In genomic region chr12:122875590-122876220, GRCh38 we compare ENCODE assay signal across 10 cellular contexts. TPM values are rescaled to one million over a fixed set of nuclear protein-coding genes. Genes with fewer than 3 reads are reported as not detected.
DNase-seq lines count a peak whose midpoint lies in the region; ATAC-seq and TF ChIP-seq lines count a peak whose summit lies in the region.
"Had no signal": no experiment of that assay in that cellular context is flagged by ENCODE, and none has a peak within 500 bp of the region (broad histone marks: within the 10 kb centered on the region; RNA-seq: fewer than 3 reads in every experiment).

No MANE protein-coding gene starts in this region.

- DNase-seq in HAP-1 (ENCODE audit: low spot score in 2 of 2) = peak; percentile 67 to 74
- no peak for DNase-seq in RWPE1 (ENCODE audit: low spot score)
- no peak for DNase-seq in osteocyte (ENCODE audit: extremely low spot score, unreplicated experiment)
- DNase-seq in central memory CD4-positive, alpha-beta T cell = no peak
- no peak for DNase-seq in NK-92 treated with Interleukin-12 subunit alpha and Interleukin-12 subunit beta, amount 100 ng/mL, for 24 hours (lab: John Stamatoyannopoulos, UW)
- DNase-seq: uterus had no signal

- H3K9me3 ChIP-seq in HAP-1 = no peaks in the 10 kb centered on the region
- H3K9me3 ChIP-seq: pancreas, uterus had no signal

- TF ChIP-seq CTCF in RWPE1 (conservative IDR thresholded peaks at IDR 0.05; ENCODE audit: low read depth) (no peak), osteocyte (IDR thresholded peaks at IDR 0.05) (no peak)

- peaks cover 65% of the 10 kb centered on the region for H3K4me1 ChIP-seq in HAP-1

- H3K4me3 Mint-ChIP-seq in osteocyte (ENCODE audit: unreplicated experiment) = no peak overlapping the region

- peaks cover 2% of the 10 kb centered on the region for H3K36me3 Mint-ChIP-seq in osteocyte (ENCODE audit: unreplicated experiment)

- peaks cover 70% of the 10 kb centered on the region for H3K4me1 Mint-ChIP-seq in osteocyte (ENCODE audit: unreplicated experiment)

- POLR2A ChIA-PET in RWPE1 (lab: Yijun Ruan, JAX; ENCODE audit: low non-redundant PET) = no interaction called here

- H3K27ac ChIP-seq in RWPE1 = peak overlapping the region; percentile 49
- H3K27ac ChIP-seq: HL-60, pancreas, uterus had no signal

- CTCF ChIA-PET in RWPE1 (lab: Yijun Ruan, JAX) = no interaction called here

- H3K27me3 ChIP-seq in HAP-1 (ENCODE audit: low read depth) = no peaks in the 10 kb centered on the region
- H3K27me3 ChIP-seq: pancreas, uterus had no signal

- H3K4me3 ChIP-seq in HAP-1 = no peak overlapping the region
- H3K4me3 ChIP-seq: pancreas, uterus had no signal

- peak; percentile 67 for ATAC-seq in GM18868 (IDR thresholded peaks at IDR 0.05; ENCODE audit: unreplicated experiment)
- no peak for ATAC-seq in HG02840 (IDR thresholded peaks at IDR 0.05; ENCODE audit: low FRiP score, unreplicated experiment)
- ATAC-seq: pancreas had no signal

- peaks cover 10% of the 10 kb centered on the region for H3K36me3 ChIP-seq in HAP-1 (replicated peaks)
- H3K36me3 ChIP-seq: pancreas, uterus had no signal

- peak overlapping the region; percentile 59 for H3K27ac Mint-ChIP-seq in osteocyte (ENCODE audit: unreplicated experiment)

- in situ Hi-C loops in HAP-1 (cut with MboI; ENCODE audit: low sequenced_read_pairs) = no loop called here

- H3K27me3 Mint-ChIP-seq in osteocyte (ENCODE audit: unreplicated experiment) = no peaks in the 10 kb centered on the region

- H3K9me3 Mint-ChIP-seq in osteocyte (ENCODE audit: unreplicated experiment) = no peaks in the 10 kb centered on the region

RNA-seq across cellular contexts. Expression of gene VPS37B, which starts 20.2 kb away (rescaled TPM):
- 27.5 and 29.9 TPM in 2 replicates for total RNA-seq in osteocyte

RNA-seq across cellular contexts. Expression of gene HIP1R, which starts 40.4 kb away (rescaled TPM):
- 26.0 and 31.3 TPM in 2 replicates for total RNA-seq in osteocyte

Comparison
In these comparisons a context has a peak if more than half of its experiments do, and no peak if none do; other contexts are left out.
1. DNase-seq: peak in HAP-1 (2 of 2); none in RWPE1 (single experiment), osteocyte (single experiment), central memory CD4-positive, alpha-beta T cell (single experiment) and NK-92 treated with Interleukin-12 subunit alpha and Interleukin-12 subunit beta, amount 100 ng/mL, for 24 hours (single experiment).